Comparison of ENCODE assay signal across 29 cellular contexts in genomic region chr2:182814804-182815203, GRCh38. TPM values are rescaled to one million over a fixed set of nuclear protein-coding genes. Genes with fewer than 3 reads are reported as not detected.
"Had no signal": no experiment of that assay in that cellular context is flagged by ENCODE, and none has a peak within 500 bp of the region (broad histone marks: within the 10 kb centered on the region; RNA-seq: fewer than 3 reads in every experiment).

No MANE protein-coding gene starts in this region.

- H3K9me3 Mint-ChIP-seq: memory B cell; mesothelial cell of epicardium; naive B cell; natural killer cell treated with Interleukin-12 subunit alpha and Interleukin-12 subunit beta and Interleukin-15 and Interleukin-18, amount 100 ng/mL, for 72 hours; neural crest cell; stimulated activated naive CD8-positive, alpha-beta T cell treated with anti-CD3 and anti-CD28 coated beads, Interleukin-15, amount 100 ng/mL, for 72 hours had no signal

- H3K36me3 ChIP-seq: esophagus muscularis mucosa, gastroesophageal sphincter, heart left ventricle, prostate gland, right atrium auricular region, spleen, suprapubic skin, transverse colon, vagina had no signal

- H3K4me1 Mint-ChIP-seq: memory B cell; naive B cell; stimulated activated naive CD8-positive, alpha-beta T cell treated with anti-CD3 and anti-CD28 coated beads, Interleukin-15, amount 100 ng/mL, for 72 hours had no signal

- H3K9me3 ChIP-seq: esophagus muscularis mucosa, gastroesophageal sphincter, heart left ventricle, mucosa of descending colon, prostate gland, right atrium auricular region, spleen, suprapubic skin, transverse colon, vagina had no signal

- H2AFZ ChIP-seq: hepatocyte had no signal

- H3K4me3 ChIP-seq: coronary artery, esophagus muscularis mucosa, gastroesophageal sphincter, heart left ventricle, hepatocyte, lung, mucosa of descending colon, prostate gland, right atrium auricular region, skin epidermis, spleen, suprapubic skin, transverse colon, vagina had no signal

- H3K27me3 ChIP-seq: esophagus muscularis mucosa, gastroesophageal sphincter, hepatocyte, right atrium auricular region, spleen, suprapubic skin, transverse colon, vagina had no signal

- H3K27ac ChIP-seq: coronary artery, esophagus muscularis mucosa, foreskin keratinocyte, gastroesophageal sphincter, heart left ventricle, hepatocyte, prostate gland, right atrium auricular region, skin epidermis, spleen, suprapubic skin, transverse colon, vagina had no signal

- H3K4me1 ChIP-seq: foreskin keratinocyte, prostate gland, spleen, suprapubic skin, vagina had no signal

- ATAC-seq: foreskin keratinocyte; gastroesophageal sphincter; heart left ventricle; left lobe of liver; mucosa of descending colon; stimulated activated naive CD8-positive, alpha-beta T cell treated with anti-CD3 and anti-CD28 coated beads, Interleukin-15, amount 100 ng/mL, for 72 hours had no signal

- FAIRE-seq: endothelial cell of umbilical vein, kidney had no signal

- DNase-seq: dermis blood vessel endothelial cell; effector memory CD4-positive, alpha-beta T cell; foreskin keratinocyte; heart left ventricle; kidney; mucosa of descending colon; naive B cell; spleen; stimulated activated CD4-positive, alpha-beta T cell treated with anti-CD3 and anti-CD28 coated beads, Interleukin-4, amount 100 ng/mL, for 4 hours; stimulated activated naive CD4-positive, alpha-beta T cell; stimulated activated naive CD8-positive, alpha-beta T cell treated with anti-CD3 and anti-CD28 coated beads, Interleukin-15, amount 100 ng/mL, for 72 hours; transverse colon had no signal

- H3K27ac Mint-ChIP-seq: memory B cell; mesothelial cell of epicardium; naive B cell; natural killer cell treated with Interleukin-12 subunit alpha and Interleukin-12 subunit beta and Interleukin-15 and Interleukin-18, amount 100 ng/mL, for 72 hours; stimulated activated naive CD8-positive, alpha-beta T cell treated with anti-CD3 and anti-CD28 coated beads, Interleukin-15, amount 100 ng/mL, for 72 hours had no signal

- H3K4me3 Mint-ChIP-seq: memory B cell; mesothelial cell of epicardium; naive B cell; natural killer cell treated with Interleukin-12 subunit alpha and Interleukin-12 subunit beta and Interleukin-15 and Interleukin-18, amount 100 ng/mL, for 72 hours; neural crest cell; stimulated activated naive CD8-positive, alpha-beta T cell treated with anti-CD3 and anti-CD28 coated beads, Interleukin-15, amount 100 ng/mL, for 72 hours had no signal

- H3K79me2 ChIP-seq: hepatocyte had no signal

- H3K4me2 ChIP-seq: hepatocyte had no signal

- H3K36me3 Mint-ChIP-seq: memory B cell; mesothelial cell of epicardium; naive B cell; natural killer cell treated with Interleukin-12 subunit alpha and Interleukin-12 subunit beta and Interleukin-15 and Interleukin-18, amount 100 ng/mL, for 72 hours had no signal

RNA-seq across cellular contexts. Expression of gene FRZB, which starts 51.6 kb away (rescaled TPM):
- total RNA-seq: endothelial cell of umbilical vein; epithelial cell of proximal tubule; foreskin keratinocyte; natural killer cell treated with Interleukin-12 subunit alpha and Interleukin-12 subunit beta and Interleukin-15 and Interleukin-18, amount 100 ng/mL, for 72 hours had no signal
- polyA plus RNA-seq: foreskin keratinocyte had no signal
